Comparison of ENCODE assay signal across 1 cellular context in genomic region chr20:38166707-38167233, GRCh38.
TF ChIP-seq lines count a peak whose summit lies in the region.

No MANE protein-coding gene starts in this region.

TF ChIP-seq in IMR-90, 13 proteins besides CTCF, POLR2A, EP300 and RAD21:
- TF ChIP-seq RFX5 (IDR thresholded peaks at IDR 0.05; ENCODE audit: low read depth, low read length) (no peak), CEBPB (IDR thresholded peaks at IDR 0.05; ENCODE audit: low read depth, low read length) (no peak), ELK1 (IDR thresholded peaks at IDR 0.05; ENCODE audit: borderline replicate concordance, low read depth, low read length) (no peak), CHD1 (IDR thresholded peaks at IDR 0.05; ENCODE audit: low read depth, low read length) (no peak), FOS (IDR thresholded peaks at IDR 0.05; ENCODE audit: low read depth, low read length) (no peak), MXI1 (IDR thresholded peaks at IDR 0.05; ENCODE audit: borderline replicate concordance, low read depth, low read length) (no peak), RCOR1 (IDR thresholded peaks at IDR 0.05; ENCODE audit: insufficient replicate concordance, low read length) (no peak)
TF ChIP-seq in IMR-90: peak in this region for 0.
